In the genomic region with DNA sequence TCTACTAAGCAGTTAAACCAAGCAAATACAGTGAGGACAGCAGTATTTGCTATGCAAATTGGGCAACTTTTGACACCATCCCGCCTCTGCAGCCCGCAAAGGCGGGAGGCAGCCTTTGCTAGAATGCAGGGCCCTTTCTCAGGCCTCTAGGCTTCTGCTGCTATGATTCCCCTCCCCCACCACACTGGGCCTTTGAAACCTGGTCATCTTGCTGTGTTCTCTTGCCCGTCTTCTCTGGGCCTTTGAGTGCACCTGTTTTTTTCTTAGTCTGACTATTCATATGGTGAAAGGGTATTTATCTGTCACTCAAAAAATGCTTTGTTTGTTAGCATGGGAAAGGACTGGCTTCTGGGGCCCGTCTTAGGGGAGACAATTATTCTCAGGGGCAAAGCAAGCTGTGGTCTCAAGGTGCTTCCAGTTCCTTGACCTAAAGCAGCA, we compare ENCODE assay signal across 14 cellular contexts.
DNase-seq lines count a peak whose midpoint lies in the region; ATAC-seq and TF ChIP-seq lines count a peak whose summit lies in the region.
"Had no signal": no experiment of that assay in that cellular context is flagged by ENCODE, and none has a peak within 500 bp of the region (broad histone marks: within the 10 kb centered on the region; RNA-seq: fewer than 3 reads in every experiment).

No MANE protein-coding gene starts in this region.

- intact Hi-C loops in Right ventricle myocardium superior (cut with DNase I) = no loop called here

- peaks cover 10 to 72% (median 55%) of the 10 kb centered on the region in 10 experiments for H3K4me1 ChIP-seq in BLaER1 treated with 17β-estradiol and CSF1 and Interleukin-3, amounts not matched to agents 10 nM and 100 nM
- peaks cover 0 to 14% (median 0%) of the 10 kb centered on the region in 4 donors for H3K4me1 ChIP-seq in tibial nerve
- H3K4me1 ChIP-seq: sigmoid colon had no signal

- no peak overlapping the region for H3K9ac ChIP-seq in BLaER1 treated with 17β-estradiol and CSF1 and Interleukin-3, amounts not matched to agents 10 nM and 100 nM

- H3K27me3 ChIP-seq in BLaER1 treated with 17β-estradiol and CSF1 and Interleukin-3, amounts not matched to agents 10 nM and 100 nM = no peaks in the 10 kb centered on the region
- no peaks in the 10 kb centered on the region for H3K27me3 ChIP-seq in tibial nerve
- H3K27me3 ChIP-seq: sigmoid colon had no signal

- peak; percentile 68 for ATAC-seq in GM19463 (IDR thresholded peaks at IDR 0.05; ENCODE audit: unreplicated experiment)
- peak; percentile 73 for ATAC-seq in HG03025 (IDR thresholded peaks at IDR 0.05; ENCODE audit: low FRiP score, unreplicated experiment)
- ATAC-seq in WTC11 = peak; percentile 76
- no peak for ATAC-seq in Right ventricle myocardium superior (ENCODE audit: poor library complexity)

- H3K27ac Mint-ChIP-seq in WTC11 = peak overlapping the region; percentile 94
- H3K27ac Mint-ChIP-seq: T-helper 2 cell treated with Interferon-gamma antibody and Interleukin-4, amounts not matched to agents 5 μg/mL and 100 μg/mL, for 36 hours had no signal

- peaks cover 16% of the 10 kb centered on the region for H3K36me3 Mint-ChIP-seq in WTC11

- TF ChIP-seq EP300 in tibial nerve (IDR thresholded peaks at IDR 0.05) = no peak

- peaks cover 16% of the 10 kb centered on the region for H3K9me3 Mint-ChIP-seq in WTC11
- H3K9me3 Mint-ChIP-seq: T-helper 2 cell treated with Interferon-gamma antibody and Interleukin-4, amounts not matched to agents 5 μg/mL and 100 μg/mL, for 36 hours had no signal

- H3K36me3 ChIP-seq in BLaER1 treated with 17β-estradiol and CSF1 and Interleukin-3, amounts not matched to agents 10 nM and 100 nM = no peaks in the 10 kb centered on the region
- no peaks in the 10 kb centered on the region for H3K36me3 ChIP-seq in tibial nerve
- H3K36me3 ChIP-seq: sigmoid colon had no signal

- DNase-seq in WTC11 (ENCODE audit: low spot score) = peak; percentile 82
- no peak for DNase-seq in tibial nerve (ENCODE audit: low spot score in 2 of 2)
- no peak for DNase-seq in RKO (ENCODE audit: low spot score)
- DNase-seq in NCI-H510A treated with DMSO at 0.1 percent for 48 hours (lab: John Stamatoyannopoulos, UW) = no peak
- DNase-seq in Right ventricle myocardium superior = no peak
- DNase-seq: anterior cingulate cortex, DMS79, hypothalamus, sigmoid colon had no signal

- CTCF ChIA-PET in WTC11 (lab: Charles Lee) = interaction anchor here (0.6 to 1.9 kb wide), 2 partner anchors 33 to 125 kb away, joined by 3 to 11 read pairs; no protein-coding TSS in a partner anchor

- peak overlapping the region in 7 of 11 experiments; percentile 16 to 90 (median 81); a peak in 11 of 22 replicates for H3K4me2 ChIP-seq in BLaER1 treated with 17β-estradiol and CSF1 and Interleukin-3, amounts not matched to agents 10 nM and 100 nM

- H4K20me1 ChIP-seq in BLaER1 treated with 17β-estradiol and CSF1 and Interleukin-3, amounts not matched to agents 10 nM and 100 nM = no peaks in the 10 kb centered on the region

- no peak overlapping the region for H3K4me3 ChIP-seq in BLaER1 treated with 17β-estradiol and CSF1 and Interleukin-3, amounts not matched to agents 10 nM and 100 nM
- H3K4me3 ChIP-seq in tibial nerve = no peak overlapping the region
- H3K4me3 ChIP-seq: sigmoid colon had no signal

- no peaks in the 10 kb centered on the region for H3K27me3 Mint-ChIP-seq in WTC11 (ENCODE audit: low read depth)
- H3K27me3 Mint-ChIP-seq: type B pancreatic cell had no signal

- H3K4me1 Mint-ChIP-seq in WTC11 = peaks cover 80% of the 10 kb centered on the region

- 63 to 67% methylated on average over 5 of the region's 5 CpGs for WGBS in tibial nerve, 2 donors

- no peak overlapping the region for H3K27ac ChIP-seq in BLaER1 treated with 17β-estradiol and CSF1 and Interleukin-3, amounts not matched to agents 10 nM and 100 nM
- no peak overlapping the region for H3K27ac ChIP-seq in tibial nerve
- H3K27ac ChIP-seq: sigmoid colon had no signal

- H3K9me3 ChIP-seq in BLaER1 treated with 17β-estradiol and CSF1 and Interleukin-3, amounts not matched to agents 10 nM and 100 nM (replicated peaks in 1 of 11) = peaks cover 0 to 12% (median 0%) of the 10 kb centered on the region in 11 experiments; a peak in 4 of 22 replicates
- no peaks in the 10 kb centered on the region for H3K9me3 ChIP-seq in tibial nerve
- H3K9me3 ChIP-seq: sigmoid colon had no signal

- POLR2A ChIA-PET in WTC11 (lab: Charles Lee) = no interaction called here

- TF ChIP-seq CTCF in WTC11 (IDR thresholded peaks at IDR 0.05) (no peak), tibial nerve (IDR thresholded peaks at IDR 0.05) (no peak)

- TF ChIP-seq POLR2A in tibial nerve (IDR thresholded peaks at IDR 0.05) = no peak

- peak overlapping the region; percentile 37 for H3K4me3 Mint-ChIP-seq in WTC11
- H3K4me3 Mint-ChIP-seq: T-helper 2 cell treated with Interferon-gamma antibody and Interleukin-4, amounts not matched to agents 5 μg/mL and 100 μg/mL, for 36 hours; type B pancreatic cell had no signal

TF ChIP-seq in WTC11, 78 proteins besides CTCF, POLR2A, EP300 and RAD21 (continues in another document):
- 0 out of 2 replicates have a peak, but pooled peaks have one; percentile 23 for TF ChIP-seq ETV6 (CRISPR knock-in tag; IDR thresholded peaks at IDR 0.05)
- peak; percentile 51; the same call in 1 of the 2 replicates for TF ChIP-seq SP1 (CRISPR knock-in tag; conservative IDR thresholded peaks at IDR 0.05)
- TF ChIP-seq TP53 (CRISPR knock-in tag; IDR thresholded peaks at IDR 0.05) = no peak
- TF ChIP-seq, protein P1, sequence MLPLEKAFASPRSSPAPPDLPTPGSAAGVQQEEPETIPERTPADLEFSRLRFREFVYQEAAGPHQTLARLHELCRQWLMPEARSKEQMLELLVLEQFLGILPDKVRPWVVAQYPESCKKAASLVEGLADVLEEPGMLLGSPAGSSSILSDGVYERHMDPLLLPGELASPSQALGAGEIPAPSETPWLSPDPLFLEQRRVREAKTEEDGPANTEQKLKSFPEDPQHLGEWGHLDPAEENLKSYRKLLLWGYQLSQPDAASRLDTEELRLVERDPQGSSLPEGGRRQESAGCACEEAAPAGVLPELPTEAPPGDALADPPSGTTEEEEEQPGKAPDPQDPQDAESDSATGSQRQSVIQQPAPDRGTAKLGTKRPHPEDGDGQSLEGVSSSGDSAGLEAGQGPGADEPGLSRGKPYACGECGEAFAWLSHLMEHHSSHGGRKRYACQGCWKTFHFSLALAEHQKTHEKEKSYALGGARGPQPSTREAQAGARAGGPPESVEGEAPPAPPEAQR (CRISPR knock-in tag; IDR thresholded peaks at IDR 0.05) = peak; percentile 73; the same call in 1 of the 2 replicates
- no peak for TF ChIP-seq NR3C1 (CRISPR knock-in tag; conservative IDR thresholded peaks at IDR 0.05; ENCODE audit: low read depth)
- TF ChIP-seq ZNF423 (CRISPR knock-in tag; IDR thresholded peaks at IDR 0.05) = peak; percentile 54; the same call in 1 of the 2 replicates
- TF ChIP-seq, protein P2, sequence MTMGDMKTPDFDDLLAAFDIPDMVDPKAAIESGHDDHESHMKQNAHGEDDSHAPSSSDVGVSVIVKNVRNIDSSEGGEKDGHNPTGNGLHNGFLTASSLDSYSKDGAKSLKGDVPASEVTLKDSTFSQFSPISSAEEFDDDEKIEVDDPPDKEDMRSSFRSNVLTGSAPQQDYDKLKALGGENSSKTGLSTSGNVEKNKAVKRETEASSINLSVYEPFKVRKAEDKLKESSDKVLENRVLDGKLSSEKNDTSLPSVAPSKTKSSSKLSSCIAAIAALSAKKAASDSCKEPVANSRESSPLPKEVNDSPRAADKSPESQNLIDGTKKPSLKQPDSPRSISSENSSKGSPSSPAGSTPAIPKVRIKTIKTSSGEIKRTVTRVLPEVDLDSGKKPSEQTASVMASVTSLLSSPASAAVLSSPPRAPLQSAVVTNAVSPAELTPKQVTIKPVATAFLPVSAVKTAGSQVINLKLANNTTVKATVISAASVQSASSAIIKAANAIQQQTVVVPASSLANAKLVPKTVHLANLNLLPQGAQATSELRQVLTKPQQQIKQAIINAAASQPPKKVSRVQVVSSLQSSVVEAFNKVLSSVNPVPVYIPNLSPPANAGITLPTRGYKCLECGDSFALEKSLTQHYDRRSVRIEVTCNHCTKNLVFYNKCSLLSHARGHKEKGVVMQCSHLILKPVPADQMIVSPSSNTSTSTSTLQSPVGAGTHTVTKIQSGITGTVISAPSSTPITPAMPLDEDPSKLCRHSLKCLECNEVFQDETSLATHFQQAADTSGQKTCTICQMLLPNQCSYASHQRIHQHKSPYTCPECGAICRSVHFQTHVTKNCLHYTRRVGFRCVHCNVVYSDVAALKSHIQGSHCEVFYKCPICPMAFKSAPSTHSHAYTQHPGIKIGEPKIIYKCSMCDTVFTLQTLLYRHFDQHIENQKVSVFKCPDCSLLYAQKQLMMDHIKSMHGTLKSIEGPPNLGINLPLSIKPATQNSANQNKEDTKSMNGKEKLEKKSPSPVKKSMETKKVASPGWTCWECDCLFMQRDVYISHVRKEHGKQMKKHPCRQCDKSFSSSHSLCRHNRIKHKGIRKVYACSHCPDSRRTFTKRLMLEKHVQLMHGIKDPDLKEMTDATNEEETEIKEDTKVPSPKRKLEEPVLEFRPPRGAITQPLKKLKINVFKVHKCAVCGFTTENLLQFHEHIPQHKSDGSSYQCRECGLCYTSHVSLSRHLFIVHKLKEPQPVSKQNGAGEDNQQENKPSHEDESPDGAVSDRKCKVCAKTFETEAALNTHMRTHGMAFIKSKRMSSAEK (CRISPR knock-in tag; IDR thresholded peaks at IDR 0.05; ENCODE audit: borderline replicate concordance) = peak; percentile 69; the same call in 1 of the 2 replicates
- TF ChIP-seq, protein P3, sequence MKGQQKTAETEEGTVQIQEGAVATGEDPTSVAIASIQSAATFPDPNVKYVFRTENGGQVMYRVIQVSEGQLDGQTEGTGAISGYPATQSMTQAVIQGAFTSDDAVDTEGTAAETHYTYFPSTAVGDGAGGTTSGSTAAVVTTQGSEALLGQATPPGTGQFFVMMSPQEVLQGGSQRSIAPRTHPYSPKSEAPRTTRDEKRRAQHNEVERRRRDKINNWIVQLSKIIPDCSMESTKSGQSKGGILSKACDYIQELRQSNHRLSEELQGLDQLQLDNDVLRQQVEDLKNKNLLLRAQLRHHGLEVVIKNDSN (CRISPR knock-in tag; IDR thresholded peaks at IDR 0.05) = 0 out of 2 replicates have a peak, but pooled peaks have one; percentile 18
- TF ChIP-seq ZBTB21 (CRISPR knock-in tag; IDR thresholded peaks at IDR 0.05; ENCODE audit: borderline replicate concordance) = no peak
- TF ChIP-seq ZNF671 (CRISPR knock-in tag; IDR thresholded peaks at IDR 0.05) = no peak
- 0 out of 2 replicates have a peak, but pooled peaks have one; percentile 28 for TF ChIP-seq FOXK1 (CRISPR knock-in tag; IDR thresholded peaks at IDR 0.05)
